ENCODE assay signal across 14 cellular contexts in genomic region chr11:11659567-11660341, GRCh38. TPM values are rescaled to one million over a fixed set of nuclear protein-coding genes. Genes with fewer than 3 reads are reported as not detected.
DNase-seq lines count a peak whose midpoint lies in the region; ATAC-seq and TF ChIP-seq lines count a peak whose summit lies in the region.
"Had no signal": no experiment of that assay in that cellular context is flagged by ENCODE, and none has a peak within 500 bp of the region (broad histone marks: within the 10 kb centered on the region; RNA-seq: fewer than 3 reads in every experiment).

No MANE protein-coding gene starts in this region.

- TF ChIP-seq CTCF in PC-3 (conservative IDR thresholded peaks at IDR 0.05; ENCODE audit: low read depth, low read length) = peak; percentile 44; the same call in 1 of the 2 replicates
- peak; percentile 37 for TF ChIP-seq CTCF in epithelial cell of proximal tubule (conservative IDR thresholded peaks at IDR 0.05; ENCODE audit: low read depth, low read length)
- no peak for TF ChIP-seq CTCF in tibial nerve (IDR thresholded peaks at IDR 0.05)

- intact Hi-C loops in PC-3 (cut with micrococcal nuclease) = no loop called here

- no peaks in the 10 kb centered on the region for H3K9me2 ChIP-seq in PC-3 (replicated peaks; ENCODE audit: low read length)

- no peaks in the 10 kb centered on the region for H3K27me3 ChIP-seq in H7 (ENCODE audit: control insufficient read depth, insufficient read depth, low read length)
- H3K27me3 ChIP-seq in PC-3 (ENCODE audit: low read length) = peaks cover 26% of the 10 kb centered on the region
- H3K27me3 ChIP-seq in trophoblast cell (ENCODE audit: insufficient read depth, low read length) = no peaks in the 10 kb centered on the region
- no peaks in the 10 kb centered on the region for H3K27me3 ChIP-seq in tibial nerve
- H3K27me3 ChIP-seq: left lung had no signal

- H3K36me3 ChIP-seq in H7 (replicated peaks; ENCODE audit: control insufficient read depth, insufficient read depth, low read length) = no peaks in the 10 kb centered on the region
- no peaks in the 10 kb centered on the region for H3K36me3 ChIP-seq in PC-3 (ENCODE audit: low read depth, low read length)
- no peaks in the 10 kb centered on the region for H3K36me3 ChIP-seq in trophoblast cell (ENCODE audit: control insufficient read depth in 1 of 2, insufficient read depth in 2 of 2, low read length in 2 of 2)
- H3K36me3 ChIP-seq in tibial nerve = no peaks in the 10 kb centered on the region
- H3K36me3 ChIP-seq: left lung had no signal

- no peak overlapping the region for H2BK12ac ChIP-seq in trophoblast cell (ENCODE audit: low read length)

- TF ChIP-seq POLR2A in tibial nerve (IDR thresholded peaks at IDR 0.05) = no peak

- H3K4me1 ChIP-seq in PC-3 (ENCODE audit: insufficient read depth, low read length) = no peaks in the 10 kb centered on the region
- no peaks in the 10 kb centered on the region for H3K4me1 ChIP-seq in trophoblast cell (ENCODE audit: control insufficient read depth in 1 of 2, insufficient read depth in 2 of 2, low read length in 2 of 2)
- no peaks in the 10 kb centered on the region for H3K4me1 ChIP-seq in tibial nerve
- H3K4me1 ChIP-seq: left lung had no signal

- ATAC-seq in PC-3 = no peak
- no peak for ATAC-seq in GM18520 (IDR thresholded peaks at IDR 0.05; ENCODE audit: unreplicated experiment)
- ATAC-seq: left lung had no signal

- H3K4me3 ChIP-seq in H7 (ENCODE audit: insufficient read depth, low read depth, low read length) = no peak overlapping the region
- no peak overlapping the region for H3K4me3 ChIP-seq in PC-3 (ENCODE audit: low read length)
- no peak overlapping the region for H3K4me3 ChIP-seq in epithelial cell of proximal tubule (ENCODE audit: low read depth, low read length)
- no peak overlapping the region for H3K4me3 ChIP-seq in trophoblast cell (ENCODE audit: low read depth, low read length)
- no peak overlapping the region for H3K4me3 ChIP-seq in tibial nerve
- H3K4me3 ChIP-seq: left lung had no signal

- no peak overlapping the region for H3K4ac ChIP-seq in trophoblast cell (ENCODE audit: low read depth, low read length)

- H2AFZ ChIP-seq in PC-3 (ENCODE audit: low read length) (no peak overlapping the region), trophoblast cell (ENCODE audit: insufficient read depth, low read length, poor library complexity) (no peak overlapping the region)

- TF ChIP-seq EP300 in tibial nerve (IDR thresholded peaks at IDR 0.05) = no peak

- POLR2A ChIA-PET in PC-3 (lab: Charles Lee; ENCODE audit: unreplicated experiment) = no interaction called here

- H3F3A ChIP-seq in PC-3 (ENCODE audit: low read length, unreplicated experiment) = no peaks in the 10 kb centered on the region

- BruUV-seq in PC-3 (replicated peaks; lab: Mats Ljungman, UMichigan) = no TSS peak

- no peak overlapping the region for H2BK120ac ChIP-seq in trophoblast cell (ENCODE audit: insufficient read depth, low read length, poor library complexity)

- H3K27ac ChIP-seq in PC-3 (ENCODE audit: low read length) (no peak overlapping the region), trophoblast cell (ENCODE audit: low read depth, low read length) (no peak overlapping the region), tibial nerve (no peak overlapping the region)
- H3K27ac ChIP-seq: left lung had no signal

- H4K12ac ChIP-seq in trophoblast cell (ENCODE audit: low read depth, low read length) = no peak overlapping the region

- H3K79me2 ChIP-seq in PC-3 (ENCODE audit: low read length) = no peaks in the 10 kb centered on the region
- H3K79me2 ChIP-seq in trophoblast cell (ENCODE audit: control insufficient read depth, insufficient read depth, low read length, poor library complexity) = no peaks in the 10 kb centered on the region

- H3K9me3 ChIP-seq in PC-3 (ENCODE audit: low read length) = no peaks in the 10 kb centered on the region
- H3K9me3 ChIP-seq in trophoblast cell (ENCODE audit: insufficient read depth, low read depth, low read length) = no peaks in the 10 kb centered on the region
- no peaks in the 10 kb centered on the region for H3K9me3 ChIP-seq in tibial nerve
- H3K9me3 ChIP-seq: left lung had no signal

- H2BK5ac ChIP-seq in trophoblast cell (ENCODE audit: low read depth, low read length, poor library complexity) = no peak overlapping the region

- no CpG with 5 or more reads among the region's 3 CpGs for WGBS in trophoblast cell (ENCODE audit: extremely low coverage, insufficient coverage, insufficient read length)
- WGBS in tibial nerve, 2 donors = 81 to 87% methylated on average over 3 of the region's 3 CpGs

- H4K8ac ChIP-seq in trophoblast cell (ENCODE audit: low read depth, low read length) = no peak overlapping the region

- H3K14ac ChIP-seq in trophoblast cell (ENCODE audit: low read length) = no peak overlapping the region

- no peak overlapping the region for H3K18ac ChIP-seq in trophoblast cell (ENCODE audit: low read length)

- H2AK5ac ChIP-seq in trophoblast cell (ENCODE audit: low read length) = no peak overlapping the region

- H3K4me2 ChIP-seq in PC-3 (ENCODE audit: low read length) (no peak overlapping the region), trophoblast cell (ENCODE audit: low read length) (no peak overlapping the region)

- H3K23ac ChIP-seq in trophoblast cell (ENCODE audit: low read length) = no peak overlapping the region

- DNase-seq in AG20443 (ENCODE audit: low spot score) = peak; percentile 21
- peak; percentile 30 for DNase-seq in H7
- no peak for DNase-seq in PC-3
- DNase-seq in epithelial cell of proximal tubule (ENCODE audit: low read depth) = no peak
- no peak for DNase-seq in trophoblast cell
- no peak for DNase-seq in tibial nerve (ENCODE audit: low spot score in 2 of 2)
- DNase-seq in hypothalamus (lab: John Stamatoyannopoulos, UW) = no peak
- DNase-seq: activated naive CD4-positive, alpha-beta T cell treated with anti-CD3 and anti-CD28 coated beads, Interleukin-2, amount 10 ng/mL, durations not matched to agents 7 days and 5 days; dermis blood vessel endothelial cell; left lung; NCI-H2081; OCI-M1; stimulated activated CD4-positive, alpha-beta T cell treated with anti-CD3 and anti-CD28 coated beads, Interleukin-12 subunit alpha, Interleukin-12 subunit beta, amount 100 ng/mL, for 4 hours had no signal

- H3K9ac ChIP-seq in PC-3 (ENCODE audit: low read length) (no peak overlapping the region), trophoblast cell (ENCODE audit: low read length) (no peak overlapping the region)

- no peak overlapping the region for H4K91ac ChIP-seq in trophoblast cell (ENCODE audit: low read depth, low read length)

- no peaks in the 10 kb centered on the region for H3K79me1 ChIP-seq in trophoblast cell (ENCODE audit: low read length)

- H4K20me1 ChIP-seq in PC-3 (ENCODE audit: low read length) = no peaks in the 10 kb centered on the region

- CTCF ChIA-PET in PC-3 (lab: Charles Lee) = no interaction called here

RNA-seq across cellular contexts. Expression of gene GALNT18, which starts 37.9 kb away (rescaled TPM):
- 1.9 and 2.5 TPM in 2 replicates for total RNA-seq in H7 (2014; rRNA removed; shearing (Covaris generic))
- total RNA-seq in PC-3 (2014; rRNA removed) (34.5 and 41.1 TPM in 2 replicates), epithelial cell of proximal tubule (7.0 and 7.8 TPM in 2 replicates), tibial nerve (10 to 100 TPM; 11.3 to 32.4 (median 23.9) TPM)
- polyA plus RNA-seq in trophoblast cell (2013) = 1.5 TPM in 2 replicates

Comparison
In these comparisons a context has a peak if more than half of its experiments do, and no peak if none do; other contexts are left out.
1. DNase-seq: peak in AG20443 (single experiment) and H7 (single experiment); none in PC-3 (single experiment), epithelial cell of proximal tubule (single experiment), trophoblast cell (0 of 2), tibial nerve (0 of 2) and hypothalamus (0 of 51).
2. CTCF ChIP-seq: peak in PC-3 (single experiment) and epithelial cell of proximal tubule (single experiment); none in tibial nerve (0 of 5).